ENCODE assay signal across 13 cellular contexts in the genomic region with DNA sequence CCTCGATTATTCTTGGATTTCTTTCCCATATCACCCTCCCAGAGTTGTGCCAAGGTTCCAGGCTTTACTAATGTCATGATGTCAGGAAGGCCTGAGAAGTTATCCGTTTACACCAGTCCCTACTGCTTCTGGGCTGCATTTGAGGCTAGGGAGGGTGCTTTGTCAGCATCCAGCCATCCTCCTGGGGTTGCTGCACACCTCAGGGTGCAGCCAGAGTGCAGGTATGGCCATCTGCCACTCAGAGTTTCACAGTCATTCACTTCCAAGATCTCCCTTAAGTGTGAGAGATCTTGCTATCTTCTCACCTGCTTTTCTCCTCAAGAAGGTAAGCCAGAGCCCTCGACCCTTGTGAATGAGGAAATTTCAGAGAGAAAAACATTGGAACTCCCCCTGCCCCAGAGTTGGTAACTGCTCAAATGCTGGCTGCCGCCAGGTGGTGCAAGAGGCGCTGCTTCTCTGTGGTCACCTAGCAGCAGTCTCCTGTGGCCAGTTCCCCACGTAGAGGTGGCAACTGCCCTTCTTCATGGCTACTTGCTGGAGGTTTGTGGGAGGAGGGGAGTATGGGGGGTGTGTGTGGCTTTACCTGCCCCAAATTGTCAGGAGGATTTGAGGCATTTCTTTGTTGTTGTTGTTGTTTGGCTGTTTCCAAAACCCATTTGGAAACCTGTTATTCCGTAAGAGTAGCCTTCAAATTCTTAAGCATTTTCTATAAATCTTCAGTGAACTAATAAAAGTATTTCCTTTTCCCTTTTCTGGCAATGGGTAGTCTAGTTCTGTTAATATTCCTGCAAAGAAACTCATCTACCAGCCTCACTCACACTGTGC.
DNase-seq lines count a peak whose midpoint lies in the region; ATAC-seq, FAIRE-seq and TF ChIP-seq lines count a peak whose summit lies in the region.
"Had no signal": no experiment of that assay in that cellular context is flagged by ENCODE, and none has a peak within 500 bp of the region (broad histone marks: within the 10 kb centered on the region; RNA-seq: fewer than 3 reads in every experiment).

No MANE protein-coding gene starts in this region.

- H3K36me3 ChIP-seq in bronchial epithelial cell (ENCODE audit: control insufficient read depth, insufficient read depth, low read length): no peaks in the 10 kb centered on the region
- H3K36me3 ChIP-seq: SJCRH30, thoracic aorta had no signal

- no peak overlapping the region for H3K27ac Mint-ChIP-seq in nephron
- H3K27ac Mint-ChIP-seq: naive thymus-derived CD8-positive, alpha-beta T cell had no signal

- H3K27me3 ChIP-seq in bronchial epithelial cell (ENCODE audit: control insufficient read depth, insufficient read depth, low read length): no peaks in the 10 kb centered on the region
- H3K27me3 ChIP-seq: SJCRH30 had no signal

- no peak overlapping the region for H3K4me3 ChIP-seq in bronchial epithelial cell (ENCODE audit: low read depth, low read length)
- H3K4me3 ChIP-seq in coronary artery: no peak overlapping the region
- H3K4me3 ChIP-seq: SJCRH30, thoracic aorta had no signal

- DNase-seq in GM10266 (ENCODE audit: extremely low spot score) (peak; percentile 68), bronchial epithelial cell (ENCODE audit: low read depth) (no peak), coronary artery (ENCODE audit: low spot score) (no peak)
- DNase-seq: MV-4-11; naive thymus-derived CD8-positive, alpha-beta T cell; SJCRH30; stimulated activated CD4-positive, alpha-beta T cell treated with anti-CD3 and anti-CD28 coated beads, Interleukin-4, amount 100 ng/mL, for 24 hours had no signal

- no peak for ATAC-seq in HG02642 (IDR thresholded peaks at IDR 0.05; ENCODE audit: poor library complexity, unreplicated experiment)
- ATAC-seq in GM19023 (IDR thresholded peaks at IDR 0.05; ENCODE audit: unreplicated experiment): no peak
- ATAC-seq in HG03378 (IDR thresholded peaks at IDR 0.05; ENCODE audit: unreplicated experiment): no peak
- ATAC-seq: naive thymus-derived CD8-positive, alpha-beta T cell had no signal

- peaks cover 3% of the 10 kb centered on the region for H3K27me3 Mint-ChIP-seq in nephron (ENCODE audit: low read depth)

- no peak overlapping the region for H3K27ac ChIP-seq in coronary artery
- H3K27ac ChIP-seq: SJCRH30, thoracic aorta had no signal

- no peak overlapping the region for H3K4me3 Mint-ChIP-seq in nephron
- H3K4me3 Mint-ChIP-seq: naive thymus-derived CD8-positive, alpha-beta T cell had no signal

- peak; percentile 39 for TF ChIP-seq CTCF in GM10266 (IDR thresholded peaks at IDR 0.05; ENCODE audit: control insufficient read depth, insufficient read depth, low read depth, missing control alignments)
- peak; percentile 80 for TF ChIP-seq CTCF in LNCAP (IDR thresholded peaks at IDR 0.05)
- peak; percentile 51 for TF ChIP-seq CTCF in bronchial epithelial cell (IDR thresholded peaks at IDR 0.05; ENCODE audit: insufficient read depth, low read length, severe bottlenecking)
- peak in 2 of 3 experiments; percentile 14 to 16 for TF ChIP-seq CTCF in nephron (IDR thresholded peaks at IDR 0.05; ENCODE audit: unreplicated experiment in 3 of 3)
- no peak for TF ChIP-seq CTCF in coronary artery (IDR thresholded peaks at IDR 0.05)

- peaks cover 7% of the 10 kb centered on the region for H3K36me3 Mint-ChIP-seq in nephron (ENCODE audit: low read depth)
- H3K36me3 Mint-ChIP-seq: naive thymus-derived CD8-positive, alpha-beta T cell had no signal

- peaks cover 6% of the 10 kb centered on the region for H3K4me1 Mint-ChIP-seq in nephron

- no peak for FAIRE-seq in bronchial epithelial cell (lab: Jason Lieb, UNC)

- no peaks in the 10 kb centered on the region for H3K9me3 Mint-ChIP-seq in nephron
- H3K9me3 Mint-ChIP-seq: naive thymus-derived CD8-positive, alpha-beta T cell had no signal
